ENCODE assay signal across 8 cellular contexts in genomic region chr9:21030389-21031035, GRCh38. TPM values are rescaled to one million over a fixed set of nuclear protein-coding genes. Genes with fewer than 3 reads are reported as not detected.
A peak's percentile ranks its signal among the peaks of the same experiment; 100 is the strongest.
DNase-seq lines count a peak whose midpoint lies in the region; ATAC-seq, FAIRE-seq and TF ChIP-seq lines count a peak whose summit lies in the region.

No MANE protein-coding gene starts in this region.

- H3K4me1 Mint-ChIP-seq in natural killer cell treated with Interleukin-12 subunit alpha and Interleukin-12 subunit beta and Interleukin-15 and Interleukin-18, amount 100 ng/mL, for 72 hours (ENCODE audit: low read depth in 2 of 2): peaks cover 29 to 30% of the 10 kb centered on the region in 2 donors

- peaks cover 7% of the 10 kb centered on the region for H3K36me3 Mint-ChIP-seq in natural killer cell treated with Interleukin-12 subunit alpha and Interleukin-12 subunit beta and Interleukin-15 and Interleukin-18, amount 100 ng/mL, for 72 hours

- H3K27me3 Mint-ChIP-seq in natural killer cell treated with Interleukin-12 subunit alpha and Interleukin-12 subunit beta and Interleukin-15 and Interleukin-18, amount 100 ng/mL, for 72 hours: peaks cover 0 to 2% of the 10 kb centered on the region in 2 donors

- intact Hi-C loops in PC-3 (cut with micrococcal nuclease): no loop called here
- intact Hi-C loops in endothelial cell of umbilical vein (cut with micrococcal nuclease): no loop called here

- DNase-seq in AG04450 (ENCODE audit: low read depth, low spot score) (no peak), GM18507 (ENCODE audit: extremely low spot score, insufficient read length, low read depth) (peak; percentile 28), PC-3 (peak; percentile 13), endothelial cell of umbilical vein (ENCODE audit: low read depth, low spot score) (peak; percentile 35), NCI-H446 treated with DMSO at 0.1 percent for 48 hours (lab: John Stamatoyannopoulos, UW) (no peak)
- no peak for DNase-seq in natural killer cell treated with Interleukin-12 subunit alpha and Interleukin-12 subunit beta and Interleukin-15 and Interleukin-18, amount 100 ng/mL, for 72 hours (ENCODE audit: low spot score)
- no peak for DNase-seq in activated effector memory CD4-positive, alpha-beta T cell treated with Interleukin-2 at 50 U/mL for 16 hours

- no peaks in the 10 kb centered on the region for H3K9me3 Mint-ChIP-seq in natural killer cell treated with Interleukin-12 subunit alpha and Interleukin-12 subunit beta and Interleukin-15 and Interleukin-18, amount 100 ng/mL, for 72 hours

- no peak overlapping the region for H3K9ac ChIP-seq in PC-3 (ENCODE audit: low read length)
- no peak overlapping the region for H3K9ac ChIP-seq in endothelial cell of umbilical vein (replicated peaks; ENCODE audit: extremely low read depth, insufficient read depth, low read length)

- H3K79me2 ChIP-seq in PC-3 (ENCODE audit: low read length) (no peaks in the 10 kb centered on the region), endothelial cell of umbilical vein (ENCODE audit: control insufficient read depth, insufficient read depth, low read length) (no peaks in the 10 kb centered on the region)

- no peak overlapping the region for H3K27ac ChIP-seq in AG04450 (ENCODE audit: low read depth, low read length)
- H3K27ac ChIP-seq in PC-3 (ENCODE audit: low read length): no peak overlapping the region
- H3K27ac ChIP-seq in endothelial cell of umbilical vein (ENCODE audit: insufficient read depth, low read depth, low read length): no peak overlapping the region

- H3K36me3 ChIP-seq in PC-3 (ENCODE audit: low read depth, low read length) (no peaks in the 10 kb centered on the region), endothelial cell of umbilical vein (ENCODE audit: control insufficient read depth in 2 of 2, extremely low read depth in 1 of 2, insufficient read depth in 2 of 2, low read length in 2 of 2) (no peaks in the 10 kb centered on the region)

- H3K4me3 ChIP-seq in AG04450 (ENCODE audit: low read depth, low read length) (peak overlapping the region; percentile 64), PC-3 (ENCODE audit: low read length) (no peak overlapping the region), endothelial cell of umbilical vein (replicated peaks in 1 of 3; ENCODE audit: insufficient read depth in 1 of 3, low read depth in 1 of 3, low read length in 3 of 3) (no peak overlapping the region)

- H3K27me3 ChIP-seq in AG04450 (ENCODE audit: control insufficient read depth, insufficient read depth, low read length): no peaks in the 10 kb centered on the region
- H3K27me3 ChIP-seq in PC-3 (ENCODE audit: low read length): no peaks in the 10 kb centered on the region
- no peaks in the 10 kb centered on the region for H3K27me3 ChIP-seq in endothelial cell of umbilical vein (ENCODE audit: control insufficient read depth in 2 of 2, insufficient read depth in 2 of 2, low read length in 2 of 2)

- CTCF ChIA-PET in AG04450 (lab: Charles Lee) (no interaction called here), PC-3 (lab: Charles Lee) (interaction anchor here (0.6 kb wide), 1 partner anchor 81 kb away, joined by 12 read pairs; no protein-coding TSS in a partner anchor), endothelial cell of umbilical vein (lab: Charles Lee) (interaction anchor here (0.7 to 1.8 kb wide), 4 partner anchors 11 to 81 kb away, joined by 3 to 8 read pairs (median 4); no protein-coding TSS in a partner anchor)

- TF ChIP-seq CTCF in AG04450 (IDR thresholded peaks at IDR 0.05; ENCODE audit: low read depth, low read length): no peak
- no peak for TF ChIP-seq CTCF in PC-3 (conservative IDR thresholded peaks at IDR 0.05; ENCODE audit: low read depth, low read length)
- no peak for TF ChIP-seq CTCF in endothelial cell of umbilical vein (IDR thresholded peaks at IDR 0.05; ENCODE audit: extremely low read depth in 1 of 2, insufficient read depth in 1 of 2, low read depth in 1 of 2, low read length in 2 of 2)

- H2AFZ ChIP-seq in PC-3 (ENCODE audit: low read length): no peak overlapping the region
- peak overlapping the region; percentile 80 for H2AFZ ChIP-seq in endothelial cell of umbilical vein (ENCODE audit: low read depth, low read length)

- H3K4me1 ChIP-seq in PC-3 (ENCODE audit: insufficient read depth, low read length) (peaks cover 8% of the 10 kb centered on the region), endothelial cell of umbilical vein (ENCODE audit: control insufficient read depth, extremely low read depth, insufficient read depth, low read length) (peaks cover 6% of the 10 kb centered on the region)

- no peaks in the 10 kb centered on the region for H3K9me2 ChIP-seq in PC-3 (replicated peaks; ENCODE audit: low read length)

- ATAC-seq in HG02885 (IDR thresholded peaks at IDR 0.05; ENCODE audit: poor library complexity, unreplicated experiment) (peak; percentile 81), PC-3 (peak; percentile 43; the same call in 1 of the 2 replicates)
- ATAC-seq in natural killer cell treated with Interleukin-12 subunit alpha and Interleukin-12 subunit beta and Interleukin-15 and Interleukin-18, amount 100 ng/mL, for 72 hours: peak; percentile 81 to 86

- dilution Hi-C loops in endothelial cell of umbilical vein (cut with MboI; ENCODE audit: extremely low pct_ligation_motif_present, low sequenced_read_pairs): no loop called here

- no peak overlapping the region for H3K4me3 Mint-ChIP-seq in natural killer cell treated with Interleukin-12 subunit alpha and Interleukin-12 subunit beta and Interleukin-15 and Interleukin-18, amount 100 ng/mL, for 72 hours

- no peak overlapping the region for H3K4me2 ChIP-seq in PC-3 (ENCODE audit: low read length)
- peak overlapping the region; percentile 43 for H3K4me2 ChIP-seq in endothelial cell of umbilical vein (ENCODE audit: insufficient read depth, low read length)

- FAIRE-seq in GM18507 (lab: Jason Lieb, UNC): peak; percentile 82
- FAIRE-seq in endothelial cell of umbilical vein (lab: Jason Lieb, UNC): peak; percentile 66

- no peak for TF ChIP-seq POLR2A in endothelial cell of umbilical vein (IDR thresholded peaks at IDR 0.05; ENCODE audit: low read depth, low read length)

- no peaks in the 10 kb centered on the region for H3F3A ChIP-seq in PC-3 (ENCODE audit: low read length, unreplicated experiment)

- no peaks in the 10 kb centered on the region for H3K9me1 ChIP-seq in endothelial cell of umbilical vein (replicated peaks; ENCODE audit: control insufficient read depth, extremely low read depth, insufficient read depth, low read length)

- BruUV-seq in PC-3 (replicated peaks; lab: Mats Ljungman, UMichigan): no TSS peak
- TSS peak; percentile 14 for BruUV-seq in endothelial cell of umbilical vein (replicated peaks; lab: Mats Ljungman, UMichigan)

- POLR2A ChIA-PET in AG04450 (lab: Yijun Ruan, JAX) (no interaction called here), PC-3 (lab: Charles Lee; ENCODE audit: unreplicated experiment) (no interaction called here), endothelial cell of umbilical vein (lab: Charles Lee) (interaction anchor here (0.8 kb wide), 1 partner anchor 26 kb away, joined by 3 read pairs; no protein-coding TSS in a partner anchor)

- H3K27ac Mint-ChIP-seq in natural killer cell treated with Interleukin-12 subunit alpha and Interleukin-12 subunit beta and Interleukin-15 and Interleukin-18, amount 100 ng/mL, for 72 hours: no peak overlapping the region

- H3K9me3 ChIP-seq in AG04450 (ENCODE audit: control insufficient read depth, insufficient read depth, low read length) (peaks cover 3% of the 10 kb centered on the region; the same call in 1 of the 2 replicates), PC-3 (ENCODE audit: low read length) (no peaks in the 10 kb centered on the region), endothelial cell of umbilical vein (replicated peaks; ENCODE audit: control insufficient read depth, insufficient read depth, low read length) (no peaks in the 10 kb centered on the region)

- no peaks in the 10 kb centered on the region for H4K20me1 ChIP-seq in PC-3 (ENCODE audit: low read length)
- no peaks in the 10 kb centered on the region for H4K20me1 ChIP-seq in endothelial cell of umbilical vein (replicated peaks; ENCODE audit: control insufficient read depth, extremely low read depth, insufficient read depth, low read length)

TF ChIP-seq in endothelial cell of umbilical vein, 7 proteins besides CTCF, POLR2A, EP300 and RAD21 (continues in another document):
- TF ChIP-seq GATA2 (IDR thresholded peaks at IDR 0.05; ENCODE audit: insufficient read depth, insufficient read length, low read depth, low read length) (no peak), MAX (IDR thresholded peaks at IDR 0.05; ENCODE audit: insufficient read depth, insufficient read length) (no peak)

RNA-seq across cellular contexts. Expression of gene HACD4, which starts 0.9 kb away (rescaled TPM):
- polyA plus RNA-seq in AG04450 (2011; rRNA removed): 8.5 and 12.1 TPM in 2 replicates
- polyA minus RNA-seq in AG04450 (2011; rRNA and poly(A)+ RNA removed): 3.7 and 8.3 TPM in 2 replicates
- total RNA-seq in PC-3 (2014; rRNA removed): not detected in 2 replicates
- total RNA-seq in endothelial cell of umbilical vein: 1.2 and 1.4 TPM in 2 replicates
- 1.2 and 1.3 TPM in 2 replicates for polyA plus RNA-seq in endothelial cell of umbilical vein
- 1.1 TPM in 2 replicates for polyA plus RNA-seq in endothelial cell of umbilical vein (2011; cell fraction: cytosol; rRNA removed)
- polyA plus RNA-seq in endothelial cell of umbilical vein (2011; cell fraction: nucleus; rRNA removed): 1.0 and 1.2 TPM in 2 replicates
- polyA plus RNA-seq in endothelial cell of umbilical vein (2012): 1.6 and 2.0 TPM in 2 replicates
- 2.3 and 2.6 TPM in 2 replicates for polyA minus RNA-seq in endothelial cell of umbilical vein
- not detected for polyA minus RNA-seq in endothelial cell of umbilical vein (2011; cell fraction: cytosol; rRNA and poly(A)+ RNA removed)
- 1.4 and 2.0 TPM in 2 replicates for polyA minus RNA-seq in endothelial cell of umbilical vein (2011; cell fraction: nucleus; rRNA and poly(A)+ RNA removed)
- total RNA-seq in natural killer cell treated with Interleukin-12 subunit alpha and Interleukin-12 subunit beta and Interleukin-15 and Interleukin-18, amount 100 ng/mL, for 72 hours: 1 to 10 TPM; 2.2 to 3.1 TPM

RNA-seq across cellular contexts. Expression of gene IFNB1, which starts 47.2 kb away (rescaled TPM):
- polyA plus RNA-seq in AG04450 (2011; rRNA removed): not detected in 2 replicates
- not detected in 2 replicates for polyA minus RNA-seq in AG04450 (2011; rRNA and poly(A)+ RNA removed)
- total RNA-seq in PC-3 (2014; rRNA removed): not detected in 2 replicates
- not detected in 2 replicates for total RNA-seq in endothelial cell of umbilical vein
- not detected in 2 replicates for polyA plus RNA-seq in endothelial cell of umbilical vein
- not detected in 2 replicates for polyA plus RNA-seq in endothelial cell of umbilical vein (2011; cell fraction: cytosol; rRNA removed)
- not detected in 2 replicates for polyA plus RNA-seq in endothelial cell of umbilical vein (2011; cell fraction: nucleus; rRNA removed)
- polyA plus RNA-seq in endothelial cell of umbilical vein (2012): not detected in 2 replicates
- not detected in 2 replicates for polyA minus RNA-seq in endothelial cell of umbilical vein
- not detected for polyA minus RNA-seq in endothelial cell of umbilical vein (2011; cell fraction: cytosol; rRNA and poly(A)+ RNA removed)
- not detected in 2 replicates for polyA minus RNA-seq in endothelial cell of umbilical vein (2011; cell fraction: nucleus; rRNA and poly(A)+ RNA removed)
- total RNA-seq in natural killer cell treated with Interleukin-12 subunit alpha and Interleukin-12 subunit beta and Interleukin-15 and Interleukin-18, amount 100 ng/mL, for 72 hours: not detected

Comparison
In these comparisons a context has a peak if more than half of its experiments do, and no peak if none do; other contexts are left out.
1. DNase-seq: peak in GM18507 (single experiment), PC-3 (single experiment) and endothelial cell of umbilical vein (single experiment); none in AG04450 (single experiment), natural killer cell treated with Interleukin-12 subunit alpha and Interleukin-12 subunit beta and Interleukin-15 and Interleukin-18, amount 100 ng/mL, for 72 hours (single experiment), activated effector memory CD4-positive, alpha-beta T cell treated with Interleukin-2 at 50 U/mL for 16 hours (single experiment) and NCI-H446 treated with DMSO at 0.1 percent for 48 hours (single experiment).
2. Peak in every context shown above with its lines, with median percentiles within 50 percentile points of each other: ATAC-seq.